In the genomic region with DNA sequence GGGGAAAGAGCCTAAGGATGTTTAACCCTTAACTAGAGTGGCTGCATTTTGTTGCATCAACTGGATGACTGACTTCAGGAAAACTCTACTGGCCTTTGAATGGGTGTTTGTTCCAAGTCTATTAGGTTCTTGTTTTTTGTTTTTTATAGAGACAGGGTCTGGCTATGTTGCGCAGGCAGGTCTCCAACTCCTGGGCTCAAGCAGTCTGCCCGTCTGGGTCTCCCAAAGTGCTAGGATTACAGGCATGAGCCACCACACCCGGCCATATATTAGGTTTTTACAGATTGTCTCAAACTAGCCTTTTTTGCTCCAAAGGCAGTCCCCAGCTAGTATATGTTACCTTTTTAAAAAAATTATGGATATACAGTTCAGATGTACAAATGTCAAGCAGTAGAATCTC, we compare ENCODE assay signal across 8 cellular contexts. TPM values are rescaled to one million over a fixed set of nuclear protein-coding genes. Genes with fewer than 3 reads are reported as not detected.
A peak's percentile ranks its signal among the peaks of the same experiment; 100 is the strongest.
DNase-seq lines count a peak whose midpoint lies in the region; ATAC-seq and TF ChIP-seq lines count a peak whose summit lies in the region.

No MANE protein-coding gene starts in this region.

- peaks cover 12% of the 10 kb centered on the region for H3K79me1 ChIP-seq in trophoblast cell (ENCODE audit: low read length)

- peaks cover 0 to 35% (median 10%) of the 10 kb centered on the region in 4 donors for H3K4me1 ChIP-seq in Peyer's patch
- H3K4me1 ChIP-seq in esophagus squamous epithelium: peaks cover 9 to 67% (median 25%) of the 10 kb centered on the region in 3 donors
- H3K4me1 ChIP-seq in trophoblast cell (ENCODE audit: control insufficient read depth in 1 of 2, insufficient read depth in 2 of 2, low read length in 2 of 2): peaks cover 5% of the 10 kb centered on the region in 2 experiments

- H3K9me3 ChIP-seq in Peyer's patch (no peaks in the 10 kb centered on the region), esophagus squamous epithelium (no peaks in the 10 kb centered on the region), trophoblast cell (ENCODE audit: insufficient read depth, low read depth, low read length) (no peaks in the 10 kb centered on the region)

- peaks cover 11% of the 10 kb centered on the region for H3K4me1 Mint-ChIP-seq in Calu3 (ENCODE audit: low read depth, unreplicated experiment)

- DNase-seq in Calu3 (no peak), Peyer's patch (peak in 1 of 3 donors; percentile 10), esophagus squamous epithelium (lab: John Stamatoyannopoulos, UW) (no peak), trophoblast cell (no peak), NCI-H510A (lab: John Stamatoyannopoulos, UW) (no peak), DMS53 (lab: John Stamatoyannopoulos, UW) (no peak), GM03348 (ENCODE audit: low spot score) (no peak)

- H3K27ac Mint-ChIP-seq in Calu3 (ENCODE audit: unreplicated experiment): no peak overlapping the region

- H2BK12ac ChIP-seq in trophoblast cell (ENCODE audit: low read length): no peak overlapping the region

- H2BK120ac ChIP-seq in trophoblast cell (ENCODE audit: insufficient read depth, low read length, poor library complexity): no peak overlapping the region

- H3K4me2 ChIP-seq in trophoblast cell (ENCODE audit: low read length): peak overlapping the region; percentile 96

- BruUV-seq in Calu3 (replicated peaks; lab: Mats Ljungman, UMichigan): TSS peak; percentile 64

- H2BK5ac ChIP-seq in trophoblast cell (ENCODE audit: low read depth, low read length, poor library complexity): no peak overlapping the region

- no peaks in the 10 kb centered on the region for H3K27me3 ChIP-seq in Peyer's patch
- no peaks in the 10 kb centered on the region for H3K27me3 ChIP-seq in esophagus squamous epithelium
- H3K27me3 ChIP-seq in trophoblast cell (ENCODE audit: insufficient read depth, low read length): no peaks in the 10 kb centered on the region

- no peak overlapping the region for H4K12ac ChIP-seq in trophoblast cell (ENCODE audit: low read depth, low read length)

- H3K27ac ChIP-seq in Peyer's patch (peak overlapping the region in 3 of 4 donors; percentile 98 to 100 (median 100)), esophagus squamous epithelium (peak overlapping the region; percentile 98 to 100 (median 98)), trophoblast cell (ENCODE audit: low read depth, low read length) (no peak overlapping the region)

- WGBS in esophagus squamous epithelium, 2 donors: 38 to 51% methylated on average over 3 of the region's 3 CpGs
- no CpG with 5 or more reads among the region's 3 CpGs for WGBS in trophoblast cell (ENCODE audit: extremely low coverage, insufficient coverage, insufficient read length)

- peak overlapping the region; percentile 84 to 98 (median 92) for H3K4me3 ChIP-seq in Peyer's patch
- peak overlapping the region; percentile 75 to 96 (median 84) for H3K4me3 ChIP-seq in esophagus squamous epithelium
- no peak overlapping the region for H3K4me3 ChIP-seq in trophoblast cell (ENCODE audit: low read depth, low read length)

- H3K9ac ChIP-seq in trophoblast cell (ENCODE audit: low read length): peak overlapping the region; percentile 96

- peak overlapping the region; percentile 84 for H3K4ac ChIP-seq in trophoblast cell (ENCODE audit: low read depth, low read length)

- H3K18ac ChIP-seq in trophoblast cell (ENCODE audit: low read length): no peak overlapping the region

- H3K27me3 Mint-ChIP-seq in Calu3 (ENCODE audit: unreplicated experiment): no peaks in the 10 kb centered on the region

- H3K36me3 ChIP-seq in Peyer's patch: peaks cover 0 to 18% (median 0%) of the 10 kb centered on the region in 3 donors
- H3K36me3 ChIP-seq in esophagus squamous epithelium: peaks cover 0 to 26% (median 2%) of the 10 kb centered on the region in 3 donors
- peaks cover 16 to 18% of the 10 kb centered on the region in 2 experiments for H3K36me3 ChIP-seq in trophoblast cell (ENCODE audit: control insufficient read depth in 1 of 2, insufficient read depth in 2 of 2, low read length in 2 of 2)

- peak overlapping the region; percentile 79 for H3K4me3 Mint-ChIP-seq in Calu3 (ENCODE audit: low read depth, unreplicated experiment)

- no peak for ATAC-seq in HG03460 (IDR thresholded peaks at IDR 0.05; ENCODE audit: unreplicated experiment)

- H3K23ac ChIP-seq in trophoblast cell (ENCODE audit: low read length): no peak overlapping the region

- H3K14ac ChIP-seq in trophoblast cell (ENCODE audit: low read length): no peak overlapping the region

- H3K79me2 ChIP-seq in trophoblast cell (ENCODE audit: control insufficient read depth, insufficient read depth, low read length, poor library complexity): peaks cover 11% of the 10 kb centered on the region

- peaks cover 38% of the 10 kb centered on the region for H3K36me3 Mint-ChIP-seq in Calu3 (ENCODE audit: insufficient read depth, unreplicated experiment)

- no peak overlapping the region for H2AK5ac ChIP-seq in trophoblast cell (ENCODE audit: low read length)

- TF ChIP-seq CTCF in Calu3 (IDR thresholded peaks at IDR 0.05; ENCODE audit: unreplicated experiment) (no peak), Peyer's patch (IDR thresholded peaks at IDR 0.05) (no peak), esophagus squamous epithelium (IDR thresholded peaks at IDR 0.05) (no peak)

- no peak overlapping the region for H2AFZ ChIP-seq in trophoblast cell (ENCODE audit: insufficient read depth, low read length, poor library complexity)

- no peak for TF ChIP-seq POLR2A in Peyer's patch (IDR thresholded peaks at IDR 0.05)
- no peak for TF ChIP-seq POLR2A in esophagus squamous epithelium (IDR thresholded peaks at IDR 0.05)

- intact Hi-C loops in Calu3 (cut with micrococcal nuclease; ENCODE audit: unreplicated experiment) (loop anchor here (10.0 kb wide), 1 partner anchor 47 kb away; the partner anchor contains the start of gene DERL3), esophagus squamous epithelium (cut with DNase I) (no loop called here)

- CTCF ChIA-PET in Calu3 (lab: Charles Lee): no interaction called here

- H4K8ac ChIP-seq in trophoblast cell (ENCODE audit: low read depth, low read length): no peak overlapping the region

- no peak overlapping the region for H4K91ac ChIP-seq in trophoblast cell (ENCODE audit: low read depth, low read length)

- H3K9me3 Mint-ChIP-seq in Calu3 (ENCODE audit: low read depth, unreplicated experiment): no peaks in the 10 kb centered on the region

RNA-seq across cellular contexts. Expression of gene SMARCB1, which starts 1.1 kb away (rescaled TPM):
- total RNA-seq in Calu3 (2022) (88.2 and 88.8 TPM in 2 replicates), Peyer's patch (10 to 100 TPM; 45.7 to 94.9 (median 77.0) TPM), esophagus squamous epithelium (10 to 100 TPM; 37.8 to 61.0 (median 47.7) TPM)
- 69.1 and 71.9 TPM in 2 replicates for polyA plus RNA-seq in trophoblast cell (2013)

RNA-seq across cellular contexts. Expression of gene MMP11, which starts 15.3 kb away (rescaled TPM):
- total RNA-seq in Calu3 (2022) (2.0 and 3.4 TPM in 2 replicates), Peyer's patch (10 to 100 TPM in 3 of 4 donors, 1 to 10 TPM in 1; 2.9 to 19.5 (median 13.7) TPM), esophagus squamous epithelium (1 to 10 TPM in 2 of 4 donors, under 1 TPM in 2; 0.34 to 1.6 (median 1.1) TPM)
- polyA plus RNA-seq in trophoblast cell (2013): 3.2 and 3.6 TPM in 2 replicates

RNA-seq across cellular contexts. Expression of gene CHCHD10, which starts 20.1 kb away (rescaled TPM):
- total RNA-seq in Calu3 (2022) (155 and 181 TPM in 2 replicates), Peyer's patch (100 to 1,000 TPM; 112 to 219 (median 142) TPM), esophagus squamous epithelium (10 to 100 TPM in 2 of 4 donors, 1 to 10 TPM in 2; 7.7 to 13.9 (median 10.4) TPM)
- 50.2 and 52.6 TPM in 2 replicates for polyA plus RNA-seq in trophoblast cell (2013)

RNA-seq across cellular contexts. Expression of gene C22orf15, which starts 25.1 kb away (rescaled TPM):
- total RNA-seq in Calu3 (2022) (not detected in 2 replicates), Peyer's patch (not detected), esophagus squamous epithelium (not detected)
- polyA plus RNA-seq in trophoblast cell (2013): 0.01 and 0.06 TPM in 2 replicates

RNA-seq across cellular contexts. Expression of gene VPREB3, which starts 33.7 kb away (rescaled TPM):
- total RNA-seq in Calu3 (2022) (0.86 TPM in 1 of 2 replicates, not detected in the other), Peyer's patch (10 to 100 TPM in 1 of 4 donors, not detected in 3; 29.7 TPM), esophagus squamous epithelium (not detected)
- polyA plus RNA-seq in trophoblast cell (2013): 0.19 and 0.37 TPM in 2 replicates

Comparison
In these comparisons a context has a peak if more than half of its experiments do, and no peak if none do; other contexts are left out.
1. RNA of gene CHCHD10, which starts 20.1 kb away (total RNA-seq): 155 to 181 TPM in Calu3 and 112 to 219 TPM in Peyer's patch; 7.7 to 13.9 TPM in esophagus squamous epithelium; every median in the first group is over 4 times any median in the second.